ENCODE assay signal across 9 cellular contexts in the genomic region with DNA sequence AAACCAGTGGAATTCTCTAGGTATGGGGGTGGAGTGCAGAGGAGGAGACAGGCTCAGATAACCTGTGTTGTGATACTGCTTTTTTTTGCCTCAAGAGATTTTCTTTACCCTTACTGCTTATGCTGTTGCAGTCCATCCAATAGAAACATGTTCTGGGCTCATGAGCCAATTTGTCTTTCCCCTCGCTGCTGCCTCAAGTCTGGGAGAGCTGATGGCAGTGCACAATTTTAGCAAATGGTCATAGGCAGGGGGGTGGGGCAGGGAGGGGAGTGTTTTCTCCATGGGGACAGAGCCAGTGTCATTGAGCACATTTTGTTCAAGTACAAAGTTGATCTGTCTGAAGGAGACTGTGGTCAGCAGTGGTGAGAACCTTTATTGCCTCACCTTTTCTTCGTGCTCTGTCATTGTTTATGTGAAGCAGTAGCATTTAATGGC.
A peak's percentile ranks its signal among the peaks of the same experiment; 100 is the strongest.
DNase-seq lines count a peak whose midpoint lies in the region; ATAC-seq and TF ChIP-seq lines count a peak whose summit lies in the region.
"Had no signal": no experiment of that assay in that cellular context is flagged by ENCODE, and none has a peak within 500 bp of the region (broad histone marks: within the 10 kb centered on the region; RNA-seq: fewer than 3 reads in every experiment).

No MANE protein-coding gene starts in this region.

- H3K9me3 Mint-ChIP-seq in activated CD4-positive, alpha-beta T cell treated with anti-CD3 and anti-CD28 coated beads for 36 hours (ENCODE audit: low read depth), result no peaks in the 10 kb centered on the region

- H3K27ac ChIP-seq in lower lobe of right lung (peak overlapping the region; percentile 76), suprapubic skin (peak overlapping the region; percentile 67)

- no peaks in the 10 kb centered on the region for H3K9me3 ChIP-seq in lower lobe of right lung
- H3K9me3 ChIP-seq in suprapubic skin, result no peaks in the 10 kb centered on the region

- H3K36me3 ChIP-seq in lower lobe of right lung, result no peaks in the 10 kb centered on the region
- no peaks in the 10 kb centered on the region for H3K36me3 ChIP-seq in suprapubic skin

- peaks cover 77% of the 10 kb centered on the region for H3K4me1 ChIP-seq in lower lobe of right lung
- H3K4me1 ChIP-seq in suprapubic skin, result peaks cover 79% of the 10 kb centered on the region

- no peaks in the 10 kb centered on the region for H3K27me3 Mint-ChIP-seq in activated CD4-positive, alpha-beta T cell treated with anti-CD3 and anti-CD28 coated beads for 36 hours

- POLR2A ChIA-PET in activated CD4-positive, alpha-beta T cell treated with anti-CD3 and anti-CD28 coated beads for 36 hours (lab: Charles Lee), result interaction anchor here (0.7 to 0.9 kb wide), 2 partner anchors 16 to 205 kb away, joined by 5 to 6 read pairs; no protein-coding TSS in a partner anchor

- H3K36me3 Mint-ChIP-seq in activated CD4-positive, alpha-beta T cell treated with anti-CD3 and anti-CD28 coated beads for 36 hours (ENCODE audit: low read depth), result peaks cover 17% of the 10 kb centered on the region

- CTCF ChIA-PET in activated CD4-positive, alpha-beta T cell treated with anti-CD3 and anti-CD28 coated beads for 36 hours (lab: Charles Lee), result interaction anchor here (0.8 to 1.4 kb wide), 4 partner anchors 10 to 172 kb away, joined by 3 to 4 read pairs (median 3); no protein-coding TSS in a partner anchor

- ATAC-seq in activated CD4-positive, alpha-beta T cell treated with anti-CD3 and anti-CD28 coated beads for 36 hours, result peak; percentile 2
- ATAC-seq in lower lobe of right lung, result peak; percentile 71 to 85

- DNase-seq in activated CD4-positive, alpha-beta T cell treated with anti-CD3 and anti-CD28 coated beads for 36 hours, result no peak
- no peak for DNase-seq in activated CD4-positive, alpha-beta T cell treated with anti-CD3 and anti-CD28 coated beads for 4 hours
- DNase-seq in cerebellar cortex (ENCODE audit: low spot score) (peak; percentile 52), lower lobe of right lung (peak; percentile 63), suprapubic skin (ENCODE audit: low spot score in 2 of 2) (peak; percentile 80 to 83), NCI-H524 treated with DMSO at 0.1 percent for 48 hours (lab: John Stamatoyannopoulos, UW) (no peak)
- no peak for DNase-seq in stimulated activated CD4-positive, alpha-beta T cell treated with anti-CD3 and anti-CD28 coated beads, Interleukin-2, amount 100 ng/mL, for 24 hours
- no peak for DNase-seq in stimulated activated CD4-positive, alpha-beta T cell treated with anti-CD3 and anti-CD28 coated beads, Interleukin-4, amount 100 ng/mL, for 24 hours
- DNase-seq: OCI-M1 had no signal

- H3K4me3 ChIP-seq in lower lobe of right lung (no peak overlapping the region), suprapubic skin (no peak overlapping the region)

- peak overlapping the region; percentile 91 for H3K27ac Mint-ChIP-seq in activated CD4-positive, alpha-beta T cell treated with anti-CD3 and anti-CD28 coated beads for 36 hours

- H3K27me3 ChIP-seq in lower lobe of right lung (ENCODE audit: low read depth), result no peaks in the 10 kb centered on the region
- no peaks in the 10 kb centered on the region for H3K27me3 ChIP-seq in suprapubic skin

- intact Hi-C loops in activated CD4-positive, alpha-beta T cell treated with anti-CD3 and anti-CD28 coated beads for 36 hours (cut with DNase I, micrococcal nuclease), result loop anchor here in 1 of 2 experiments (5.0 kb wide), 1 partner anchor 211 kb away; no protein-coding TSS in a partner anchor
- intact Hi-C loops in lower lobe of right lung (cut with DNase I), result no loop called here

- TF ChIP-seq EP300 in suprapubic skin (IDR thresholded peaks at IDR 0.05), result peak; percentile 62

- no peak for TF ChIP-seq POLR2A in suprapubic skin (IDR thresholded peaks at IDR 0.05)

- no peak overlapping the region for H3K4me3 Mint-ChIP-seq in activated CD4-positive, alpha-beta T cell treated with anti-CD3 and anti-CD28 coated beads for 36 hours

- TF ChIP-seq CTCF in lower lobe of right lung (IDR thresholded peaks at IDR 0.05), result no peak
- no peak for TF ChIP-seq CTCF in suprapubic skin (IDR thresholded peaks at IDR 0.05)

- peaks cover 83% of the 10 kb centered on the region for H3K4me1 Mint-ChIP-seq in activated CD4-positive, alpha-beta T cell treated with anti-CD3 and anti-CD28 coated beads for 36 hours

- 75% methylated on average over 2 of the region's 2 CpGs for WGBS in suprapubic skin

Comparison
In these comparisons a context has a peak if more than half of its experiments do, and no peak if none do; other contexts are left out.
1. DNase-seq: peak in cerebellar cortex (single experiment), lower lobe of right lung (single experiment) and suprapubic skin (2 of 2); none in activated CD4-positive, alpha-beta T cell treated with anti-CD3 and anti-CD28 coated beads for 36 hours (single experiment), activated CD4-positive, alpha-beta T cell treated with anti-CD3 and anti-CD28 coated beads for 4 hours (0 of 2), stimulated activated CD4-positive, alpha-beta T cell treated with anti-CD3 and anti-CD28 coated beads, Interleukin-2, amount 100 ng/mL, for 24 hours (0 of 2), NCI-H524 treated with DMSO at 0.1 percent for 48 hours (single experiment) and stimulated activated CD4-positive, alpha-beta T cell treated with anti-CD3 and anti-CD28 coated beads, Interleukin-4, amount 100 ng/mL, for 24 hours (single experiment).